ENCODE assay signal across 2 cellular contexts in genomic region chr9:83266618-83267543, GRCh38.
TF ChIP-seq lines count a peak whose summit lies in the region.

No MANE protein-coding gene starts in this region.

TF ChIP-seq in H1, 55 proteins besides CTCF, POLR2A, EP300 and RAD21:
- TF ChIP-seq JUN (IDR thresholded peaks at IDR 0.05; ENCODE audit: low read depth, low read length) (no peak), HDAC2 (IDR thresholded peaks at IDR 0.05; ENCODE audit: borderline replicate concordance in 1 of 2, low read depth in 2 of 2, low read length in 2 of 2) (no peak), JUND (IDR thresholded peaks at IDR 0.05; ENCODE audit: low read length) (no peak), E2F6 (IDR thresholded peaks at IDR 0.05) (no peak), POU5F1 (IDR thresholded peaks at IDR 0.05; ENCODE audit: low read depth, low read length) (no peak), EGR1 (IDR thresholded peaks at IDR 0.05; ENCODE audit: borderline replicate concordance, low read depth, low read length) (no peak), YY1 (IDR thresholded peaks at IDR 0.05; ENCODE audit: low read depth, low read length) (no peak), CHD7 (IDR thresholded peaks at IDR 0.05; ENCODE audit: insufficient replicate concordance, low read length) (no peak), ASH2L (IDR thresholded peaks at IDR 0.05; ENCODE audit: low read length) (no peak), MAFK (IDR thresholded peaks at IDR 0.05; ENCODE audit: low read depth, low read length) (no peak), BRCA1 (IDR thresholded peaks at IDR 0.05; ENCODE audit: low read depth, low read length) (no peak), KDM1A (IDR thresholded peaks at IDR 0.05; ENCODE audit: borderline replicate concordance, low read length) (no peak), POLR2AphosphoS5 (IDR thresholded peaks at IDR 0.05; ENCODE audit: low read depth, low read length) (no peak), TCF12 (IDR thresholded peaks at IDR 0.05; ENCODE audit: low read depth, low read length) (no peak), ZNF274 (IDR thresholded peaks at IDR 0.05; ENCODE audit: borderline replicate concordance, extremely low read depth, low read length) (no peak)

TF ChIP-seq in HepG2, 621 proteins besides CTCF, POLR2A, EP300 and RAD21 (continues in another document):
- peak; percentile 39; the same call in 1 of the 2 replicates for TF ChIP-seq ARID4A (CRISPR knock-in tag; IDR thresholded peaks at IDR 0.05; ENCODE audit: borderline replicate concordance)
- TF ChIP-seq TFDP1 (CRISPR knock-in tag; IDR thresholded peaks at IDR 0.05; ENCODE audit: borderline replicate concordance): peak; percentile 71; the same call in 1 of the 2 replicates
- TF ChIP-seq ZNF775 (CRISPR knock-in tag; IDR thresholded peaks at IDR 0.05; ENCODE audit: borderline replicate concordance): 0 out of 2 replicates have a peak, but pooled peaks have one; percentile 78
- peak; percentile 20 for TF ChIP-seq HNF4A (CRISPR knock-in tag; IDR thresholded peaks at IDR 0.05)
- TF ChIP-seq RBM39 (IDR thresholded peaks at IDR 0.05; ENCODE audit: low read depth, low read length, poor library complexity, severe bottlenecking): no peak
- no peak for TF ChIP-seq SMYD3 (CRISPR knock-in tag; IDR thresholded peaks at IDR 0.05)
- TF ChIP-seq ESRRA (CRISPR knock-in tag; IDR thresholded peaks at IDR 0.05; ENCODE audit: low read depth): 0 out of 2 replicates have a peak, but pooled peaks have one; percentile 44
- peak; percentile 63; the same call in 1 of the 2 replicates for TF ChIP-seq ZBTB38 (CRISPR knock-in tag; IDR thresholded peaks at IDR 0.05)
- TF ChIP-seq ZNF501 (CRISPR knock-in tag; IDR thresholded peaks at IDR 0.05): peak; percentile 73; the same call in 1 of the 2 replicates
- peak; percentile 29; the same call in 1 of the 2 replicates for TF ChIP-seq KDM2A (CRISPR knock-in tag; IDR thresholded peaks at IDR 0.05; ENCODE audit: borderline replicate concordance, low read depth)
- TF ChIP-seq NONO (IDR thresholded peaks at IDR 0.05): no peak
- no peak for TF ChIP-seq NONO (CRISPR knock-in tag; conservative IDR thresholded peaks at IDR 0.05)
- peak; percentile 24; the same call in 1 of the 2 replicates for TF ChIP-seq CBX5 (CRISPR knock-in tag; IDR thresholded peaks at IDR 0.05; ENCODE audit: borderline replicate concordance)
- TF ChIP-seq SPEN (CRISPR knock-in tag; IDR thresholded peaks at IDR 0.05; ENCODE audit: low read depth): peak; percentile 49; the same call in 1 of the 2 replicates
- no peak for TF ChIP-seq CREB3 (CRISPR knock-in tag; IDR thresholded peaks at IDR 0.05)
- TF ChIP-seq TBX2 (CRISPR knock-in tag; IDR thresholded peaks at IDR 0.05; ENCODE audit: borderline replicate concordance): peak; percentile 55; the same call in 1 of the 2 replicates
- no peak for TF ChIP-seq SOX13 (IDR thresholded peaks at IDR 0.05)
- peak in 1 of 2 experiments; percentile 37; a peak in 1 of 4 replicates for TF ChIP-seq SOX13 (CRISPR knock-in tag; conservative IDR thresholded peaks at IDR 0.05 in 1 of 2, IDR thresholded peaks at IDR 0.05 in 1 of 2)
- 0 out of 2 replicates have a peak, but pooled peaks have one; percentile 22 for TF ChIP-seq IKZF5 (CRISPR knock-in tag; IDR thresholded peaks at IDR 0.05)
- TF ChIP-seq ZMYM4 (CRISPR knock-in tag; IDR thresholded peaks at IDR 0.05): peak; percentile 95
- TF ChIP-seq FOXA3 (CRISPR knock-in tag; IDR thresholded peaks at IDR 0.05): peak; percentile 13; the same call in 1 of the 2 replicates
- TF ChIP-seq ARID5B (CRISPR knock-in tag; IDR thresholded peaks at IDR 0.05): peak; percentile 77
- no peak for TF ChIP-seq IRF2 (CRISPR knock-in tag; IDR thresholded peaks at IDR 0.05)
- TF ChIP-seq MXI1 (IDR thresholded peaks at IDR 0.05; ENCODE audit: borderline replicate concordance, low read depth, low read length): peak; percentile 31; the same call in 1 of the 3 replicates
- TF ChIP-seq ZFX (CRISPR knock-in tag; IDR thresholded peaks at IDR 0.05; ENCODE audit: low read depth): peak; percentile 27; the same call in 1 of the 2 replicates
- TF ChIP-seq ZFY (CRISPR knock-in tag; IDR thresholded peaks at IDR 0.05): peak; percentile 45; the same call in 1 of the 2 replicates
- peak; percentile 39; the same call in 1 of the 2 replicates for TF ChIP-seq ZNF331 (CRISPR knock-in tag; IDR thresholded peaks at IDR 0.05)
- peak; percentile 61 for TF ChIP-seq SAP130 (CRISPR knock-in tag; IDR thresholded peaks at IDR 0.05; ENCODE audit: low read depth)
- TF ChIP-seq DNMT1 (CRISPR knock-in tag; IDR thresholded peaks at IDR 0.05): no peak
- peak; percentile 75 for TF ChIP-seq PAXIP1 (CRISPR knock-in tag; conservative IDR thresholded peaks at IDR 0.05)
- peak; percentile 75; the same call in 1 of the 2 replicates for TF ChIP-seq ZNF264 (CRISPR knock-in tag; IDR thresholded peaks at IDR 0.05)
- peak; percentile 88 for TF ChIP-seq ZNF317 (CRISPR knock-in tag; IDR thresholded peaks at IDR 0.05)
- no peak for TF ChIP-seq ARNTL (CRISPR knock-in tag; IDR thresholded peaks at IDR 0.05)
- peak; percentile 37; the same call in 1 of the 2 replicates for TF ChIP-seq ZGPAT (CRISPR knock-in tag; IDR thresholded peaks at IDR 0.05)
- TF ChIP-seq MLLT10 (CRISPR knock-in tag; IDR thresholded peaks at IDR 0.05): no peak
- TF ChIP-seq ZNF792 (CRISPR knock-in tag; IDR thresholded peaks at IDR 0.05): 0 out of 2 replicates have a peak, but pooled peaks have one; percentile 28
- TF ChIP-seq ZNF709 (CRISPR knock-in tag; IDR thresholded peaks at IDR 0.05): peak; percentile 69; the same call in 1 of the 2 replicates
- TF ChIP-seq ELF3 (CRISPR knock-in tag; IDR thresholded peaks at IDR 0.05): peak; percentile 83; the same call in 1 of the 2 replicates
- TF ChIP-seq CENPX (CRISPR knock-in tag; IDR thresholded peaks at IDR 0.05): no peak
- TF ChIP-seq TEAD3 (CRISPR knock-in tag; optimal IDR thresholded peaks at IDR 0.05; ENCODE audit: borderline replicate concordance): peak; percentile 88
